In the genomic region with DNA sequence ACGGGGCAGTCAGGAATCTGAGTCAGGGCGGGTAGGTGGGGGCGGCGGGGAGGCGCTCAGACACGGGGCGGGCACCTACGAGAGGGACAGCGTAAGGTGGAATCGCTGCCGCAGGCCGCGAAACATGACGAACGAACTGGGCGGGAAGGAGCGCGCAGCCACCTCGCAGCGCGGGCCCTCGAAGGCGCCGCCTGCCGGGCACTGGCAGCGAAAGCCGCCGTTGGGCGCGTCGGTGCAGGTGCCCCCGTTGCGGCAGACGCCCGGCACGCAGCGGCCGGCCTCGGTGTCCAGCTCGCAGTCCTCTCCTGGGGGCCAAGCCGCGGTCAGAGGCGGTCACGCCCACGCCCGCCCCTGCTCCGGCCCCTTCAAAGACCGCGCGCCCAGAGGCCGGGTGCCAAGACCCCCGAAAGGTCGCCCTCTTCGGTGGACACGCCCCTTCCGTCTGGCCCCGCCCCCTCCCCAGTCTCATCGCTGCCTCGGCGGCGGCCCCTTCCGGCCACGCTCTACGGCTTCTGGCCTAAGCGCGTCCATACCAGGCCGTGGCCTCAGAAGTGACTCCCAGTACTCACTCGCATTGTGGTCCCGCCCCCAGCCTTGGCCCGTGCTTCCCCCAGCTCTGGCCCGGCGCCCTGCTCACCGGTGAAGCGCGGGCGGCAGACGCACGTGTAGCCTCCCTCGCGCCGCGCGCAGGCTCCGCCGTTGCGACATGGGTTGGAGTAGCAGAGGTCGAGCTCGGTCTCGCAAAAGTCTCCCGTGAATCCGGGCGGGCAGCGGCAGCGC, we compare ENCODE assay signal across 1 cellular context.
TF ChIP-seq lines count a peak whose summit lies in the region.

No MANE protein-coding gene starts in this region.

TF ChIP-seq in HepG2, 621 proteins besides CTCF, POLR2A, EP300 and RAD21 (continued from another document and continues in another):
- TF ChIP-seq, protein P1, sequence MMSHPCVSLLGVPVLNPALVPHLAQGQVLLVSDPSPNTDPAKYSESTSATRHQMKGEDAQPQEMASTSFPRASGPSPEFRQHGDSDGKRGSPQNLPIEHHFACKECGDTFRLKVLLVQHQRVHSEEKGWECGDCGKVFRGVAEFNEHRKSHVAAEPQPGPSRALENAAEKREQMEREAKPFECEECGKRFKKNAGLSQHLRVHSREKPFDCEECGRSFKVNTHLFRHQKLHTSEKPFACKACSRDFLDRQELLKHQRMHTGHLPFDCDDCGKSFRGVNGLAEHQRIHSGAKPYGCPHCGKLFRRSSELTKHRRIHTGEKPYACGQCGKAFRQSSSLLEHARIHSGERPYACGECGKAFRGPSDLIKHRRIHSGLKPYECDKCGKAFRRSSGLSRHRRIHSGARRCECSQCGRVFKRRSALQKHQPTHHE (CRISPR knock-in tag; IDR thresholded peaks at IDR 0.05; ENCODE audit: borderline replicate concordance): no peak
- TF ChIP-seq, protein P2, sequence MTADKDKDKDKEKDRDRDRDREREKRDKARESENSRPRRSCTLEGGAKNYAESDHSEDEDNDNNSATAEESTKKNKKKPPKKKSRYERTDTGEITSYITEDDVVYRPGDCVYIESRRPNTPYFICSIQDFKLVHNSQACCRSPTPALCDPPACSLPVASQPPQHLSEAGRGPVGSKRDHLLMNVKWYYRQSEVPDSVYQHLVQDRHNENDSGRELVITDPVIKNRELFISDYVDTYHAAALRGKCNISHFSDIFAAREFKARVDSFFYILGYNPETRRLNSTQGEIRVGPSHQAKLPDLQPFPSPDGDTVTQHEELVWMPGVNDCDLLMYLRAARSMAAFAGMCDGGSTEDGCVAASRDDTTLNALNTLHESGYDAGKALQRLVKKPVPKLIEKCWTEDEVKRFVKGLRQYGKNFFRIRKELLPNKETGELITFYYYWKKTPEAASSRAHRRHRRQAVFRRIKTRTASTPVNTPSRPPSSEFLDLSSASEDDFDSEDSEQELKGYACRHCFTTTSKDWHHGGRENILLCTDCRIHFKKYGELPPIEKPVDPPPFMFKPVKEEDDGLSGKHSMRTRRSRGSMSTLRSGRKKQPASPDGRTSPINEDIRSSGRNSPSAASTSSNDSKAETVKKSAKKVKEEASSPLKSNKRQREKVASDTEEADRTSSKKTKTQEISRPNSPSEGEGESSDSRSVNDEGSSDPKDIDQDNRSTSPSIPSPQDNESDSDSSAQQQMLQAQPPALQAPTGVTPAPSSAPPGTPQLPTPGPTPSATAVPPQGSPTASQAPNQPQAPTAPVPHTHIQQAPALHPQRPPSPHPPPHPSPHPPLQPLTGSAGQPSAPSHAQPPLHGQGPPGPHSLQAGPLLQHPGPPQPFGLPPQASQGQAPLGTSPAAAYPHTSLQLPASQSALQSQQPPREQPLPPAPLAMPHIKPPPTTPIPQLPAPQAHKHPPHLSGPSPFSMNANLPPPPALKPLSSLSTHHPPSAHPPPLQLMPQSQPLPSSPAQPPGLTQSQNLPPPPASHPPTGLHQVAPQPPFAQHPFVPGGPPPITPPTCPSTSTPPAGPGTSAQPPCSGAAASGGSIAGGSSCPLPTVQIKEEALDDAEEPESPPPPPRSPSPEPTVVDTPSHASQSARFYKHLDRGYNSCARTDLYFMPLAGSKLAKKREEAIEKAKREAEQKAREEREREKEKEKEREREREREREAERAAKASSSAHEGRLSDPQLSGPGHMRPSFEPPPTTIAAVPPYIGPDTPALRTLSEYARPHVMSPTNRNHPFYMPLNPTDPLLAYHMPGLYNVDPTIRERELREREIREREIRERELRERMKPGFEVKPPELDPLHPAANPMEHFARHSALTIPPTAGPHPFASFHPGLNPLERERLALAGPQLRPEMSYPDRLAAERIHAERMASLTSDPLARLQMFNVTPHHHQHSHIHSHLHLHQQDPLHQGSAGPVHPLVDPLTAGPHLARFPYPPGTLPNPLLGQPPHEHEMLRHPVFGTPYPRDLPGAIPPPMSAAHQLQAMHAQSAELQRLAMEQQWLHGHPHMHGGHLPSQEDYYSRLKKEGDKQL (CRISPR knock-in tag; IDR thresholded peaks at IDR 0.05; ENCODE audit: low read depth): no peak
- no peak for TF ChIP-seq JDP2 (CRISPR knock-in tag; IDR thresholded peaks at IDR 0.05; ENCODE audit: borderline replicate concordance)
- no peak for TF ChIP-seq TBP (CRISPR knock-in tag; IDR thresholded peaks at IDR 0.05)
- no peak for TF ChIP-seq ZNF589 (CRISPR knock-in tag; conservative IDR thresholded peaks at IDR 0.05)
- TF ChIP-seq, protein P3, sequence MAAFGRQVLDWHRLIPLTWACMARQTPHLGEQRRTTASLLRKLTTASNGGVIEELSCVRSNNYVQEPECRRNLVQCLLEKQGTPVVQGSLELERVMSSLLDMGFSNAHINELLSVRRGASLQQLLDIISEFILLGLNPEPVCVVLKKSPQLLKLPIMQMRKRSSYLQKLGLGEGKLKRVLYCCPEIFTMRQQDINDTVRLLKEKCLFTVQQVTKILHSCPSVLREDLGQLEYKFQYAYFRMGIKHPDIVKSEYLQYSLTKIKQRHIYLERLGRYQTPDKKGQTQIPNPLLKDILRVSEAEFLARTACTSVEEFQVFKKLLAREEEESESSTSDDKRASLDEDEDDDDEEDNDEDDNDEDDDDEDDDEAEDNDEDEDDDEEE (CRISPR knock-in tag; IDR thresholded peaks at IDR 0.05): no peak
- TF ChIP-seq, protein P4, sequence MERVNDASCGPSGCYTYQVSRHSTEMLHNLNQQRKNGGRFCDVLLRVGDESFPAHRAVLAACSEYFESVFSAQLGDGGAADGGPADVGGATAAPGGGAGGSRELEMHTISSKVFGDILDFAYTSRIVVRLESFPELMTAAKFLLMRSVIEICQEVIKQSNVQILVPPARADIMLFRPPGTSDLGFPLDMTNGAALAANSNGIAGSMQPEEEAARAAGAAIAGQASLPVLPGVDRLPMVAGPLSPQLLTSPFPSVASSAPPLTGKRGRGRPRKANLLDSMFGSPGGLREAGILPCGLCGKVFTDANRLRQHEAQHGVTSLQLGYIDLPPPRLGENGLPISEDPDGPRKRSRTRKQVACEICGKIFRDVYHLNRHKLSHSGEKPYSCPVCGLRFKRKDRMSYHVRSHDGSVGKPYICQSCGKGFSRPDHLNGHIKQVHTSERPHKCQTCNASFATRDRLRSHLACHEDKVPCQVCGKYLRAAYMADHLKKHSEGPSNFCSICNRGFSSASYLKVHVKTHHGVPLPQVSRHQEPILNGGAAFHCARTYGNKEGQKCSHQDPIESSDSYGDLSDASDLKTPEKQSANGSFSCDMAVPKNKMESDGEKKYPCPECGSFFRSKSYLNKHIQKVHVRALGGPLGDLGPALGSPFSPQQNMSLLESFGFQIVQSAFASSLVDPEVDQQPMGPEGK (CRISPR knock-in tag; IDR thresholded peaks at IDR 0.05): peak; percentile 47
- TF ChIP-seq PCBP2 (optimal IDR thresholded peaks at IDR 0.05; ENCODE audit: low read depth, low read length, poor library complexity, severe bottlenecking): no peak
- no peak for TF ChIP-seq MTA3 (CRISPR knock-in tag; IDR thresholded peaks at IDR 0.05)
- no peak for TF ChIP-seq ZNF510 (CRISPR knock-in tag; IDR thresholded peaks at IDR 0.05; ENCODE audit: low read depth)
- TF ChIP-seq IRF2 (CRISPR knock-in tag; IDR thresholded peaks at IDR 0.05): no peak
- no peak for TF ChIP-seq JARID2 (CRISPR knock-in tag; IDR thresholded peaks at IDR 0.05; ENCODE audit: insufficient replicate concordance)
- no peak for TF ChIP-seq NFE2 (CRISPR knock-in tag; IDR thresholded peaks at IDR 0.05)
- TF ChIP-seq ZSCAN21 (CRISPR knock-in tag; IDR thresholded peaks at IDR 0.05; ENCODE audit: borderline replicate concordance): no peak; the same call in 1 of the 2 replicates
- TF ChIP-seq, protein P5, sequence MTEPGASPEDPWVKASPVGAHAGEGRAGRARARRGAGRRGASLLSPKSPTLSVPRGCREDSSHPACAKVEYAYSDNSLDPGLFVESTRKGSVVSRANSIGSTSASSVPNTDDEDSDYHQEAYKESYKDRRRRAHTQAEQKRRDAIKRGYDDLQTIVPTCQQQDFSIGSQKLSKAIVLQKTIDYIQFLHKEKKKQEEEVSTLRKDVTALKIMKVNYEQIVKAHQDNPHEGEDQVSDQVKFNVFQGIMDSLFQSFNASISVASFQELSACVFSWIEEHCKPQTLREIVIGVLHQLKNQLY (CRISPR knock-in tag; IDR thresholded peaks at IDR 0.05): no peak
- TF ChIP-seq ZNF563 (CRISPR knock-in tag; IDR thresholded peaks at IDR 0.05): 0 out of 2 replicates have a peak, but pooled peaks have one; percentile 40
- TF ChIP-seq IRX3 (CRISPR knock-in tag; IDR thresholded peaks at IDR 0.05; ENCODE audit: borderline replicate concordance, low read depth): no peak
- 0 out of 2 replicates have a peak, but pooled peaks have one; percentile 27 for TF ChIP-seq MIER3 (CRISPR knock-in tag; IDR thresholded peaks at IDR 0.05; ENCODE audit: borderline replicate concordance)
- TF ChIP-seq, protein P6, sequence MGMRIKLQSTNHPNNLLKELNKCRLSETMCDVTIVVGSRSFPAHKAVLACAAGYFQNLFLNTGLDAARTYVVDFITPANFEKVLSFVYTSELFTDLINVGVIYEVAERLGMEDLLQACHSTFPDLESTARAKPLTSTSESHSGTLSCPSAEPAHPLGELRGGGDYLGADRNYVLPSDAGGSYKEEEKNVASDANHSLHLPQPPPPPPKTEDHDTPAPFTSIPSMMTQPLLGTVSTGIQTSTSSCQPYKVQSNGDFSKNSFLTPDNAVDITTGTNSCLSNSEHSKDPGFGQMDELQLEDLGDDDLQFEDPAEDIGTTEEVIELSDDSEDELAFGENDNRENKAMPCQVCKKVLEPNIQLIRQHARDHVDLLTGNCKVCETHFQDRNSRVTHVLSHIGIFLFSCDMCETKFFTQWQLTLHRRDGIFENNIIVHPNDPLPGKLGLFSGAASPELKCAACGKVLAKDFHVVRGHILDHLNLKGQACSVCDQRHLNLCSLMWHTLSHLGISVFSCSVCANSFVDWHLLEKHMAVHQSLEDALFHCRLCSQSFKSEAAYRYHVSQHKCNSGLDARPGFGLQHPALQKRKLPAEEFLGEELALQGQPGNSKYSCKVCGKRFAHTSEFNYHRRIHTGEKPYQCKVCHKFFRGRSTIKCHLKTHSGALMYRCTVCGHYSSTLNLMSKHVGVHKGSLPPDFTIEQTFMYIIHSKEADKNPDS (CRISPR knock-in tag; IDR thresholded peaks at IDR 0.05): no peak
- TF ChIP-seq CEBPB (IDR thresholded peaks at IDR 0.05; ENCODE audit: borderline replicate concordance, low read depth, low read length): no peak
- TF ChIP-seq, protein P7, sequence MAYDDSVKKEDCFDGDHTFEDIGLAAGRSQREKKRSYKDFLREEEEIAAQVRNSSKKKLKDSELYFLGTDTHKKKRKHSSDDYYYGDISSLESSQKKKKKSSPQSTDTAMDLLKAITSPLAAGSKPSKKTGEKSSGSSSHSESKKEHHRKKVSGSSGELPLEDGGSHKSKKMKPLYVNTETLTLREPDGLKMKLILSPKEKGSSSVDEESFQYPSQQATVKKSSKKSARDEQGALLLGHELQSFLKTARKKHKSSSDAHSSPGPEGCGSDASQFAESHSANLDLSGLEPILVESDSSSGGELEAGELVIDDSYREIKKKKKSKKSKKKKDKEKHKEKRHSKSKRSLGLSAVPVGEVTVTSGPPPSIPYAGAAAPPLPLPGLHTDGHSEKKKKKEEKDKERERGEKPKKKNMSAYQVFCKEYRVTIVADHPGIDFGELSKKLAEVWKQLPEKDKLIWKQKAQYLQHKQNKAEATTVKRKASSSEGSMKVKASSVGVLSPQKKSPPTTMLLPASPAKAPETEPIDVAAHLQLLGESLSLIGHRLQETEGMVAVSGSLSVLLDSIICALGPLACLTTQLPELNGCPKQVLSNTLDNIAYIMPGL (CRISPR knock-in tag; IDR thresholded peaks at IDR 0.05; ENCODE audit: borderline replicate concordance in 1 of 2, low read depth in 1 of 2): peak; percentile 32 to 78; a peak in 2 of 4 replicates
- TF ChIP-seq ZFY (CRISPR knock-in tag; IDR thresholded peaks at IDR 0.05): peak; percentile 58; the same call in 1 of the 2 replicates
- no peak for TF ChIP-seq KDM5A (IDR thresholded peaks at IDR 0.05; ENCODE audit: borderline replicate concordance, low read length)
- no peak for TF ChIP-seq ZNF781 (CRISPR knock-in tag; IDR thresholded peaks at IDR 0.05; ENCODE audit: borderline replicate concordance, not compliant biosample characterization)
- TF ChIP-seq, protein P8, sequence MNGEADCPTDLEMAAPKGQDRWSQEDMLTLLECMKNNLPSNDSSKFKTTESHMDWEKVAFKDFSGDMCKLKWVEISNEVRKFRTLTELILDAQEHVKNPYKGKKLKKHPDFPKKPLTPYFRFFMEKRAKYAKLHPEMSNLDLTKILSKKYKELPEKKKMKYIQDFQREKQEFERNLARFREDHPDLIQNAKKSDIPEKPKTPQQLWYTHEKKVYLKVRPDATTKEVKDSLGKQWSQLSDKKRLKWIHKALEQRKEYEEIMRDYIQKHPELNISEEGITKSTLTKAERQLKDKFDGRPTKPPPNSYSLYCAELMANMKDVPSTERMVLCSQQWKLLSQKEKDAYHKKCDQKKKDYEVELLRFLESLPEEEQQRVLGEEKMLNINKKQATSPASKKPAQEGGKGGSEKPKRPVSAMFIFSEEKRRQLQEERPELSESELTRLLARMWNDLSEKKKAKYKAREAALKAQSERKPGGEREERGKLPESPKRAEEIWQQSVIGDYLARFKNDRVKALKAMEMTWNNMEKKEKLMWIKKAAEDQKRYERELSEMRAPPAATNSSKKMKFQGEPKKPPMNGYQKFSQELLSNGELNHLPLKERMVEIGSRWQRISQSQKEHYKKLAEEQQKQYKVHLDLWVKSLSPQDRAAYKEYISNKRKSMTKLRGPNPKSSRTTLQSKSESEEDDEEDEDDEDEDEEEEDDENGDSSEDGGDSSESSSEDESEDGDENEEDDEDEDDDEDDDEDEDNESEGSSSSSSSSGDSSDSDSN (CRISPR knock-in tag; IDR thresholded peaks at IDR 0.05): peak; percentile 41; the same call in 1 of the 2 replicates
- TF ChIP-seq, protein P9, sequence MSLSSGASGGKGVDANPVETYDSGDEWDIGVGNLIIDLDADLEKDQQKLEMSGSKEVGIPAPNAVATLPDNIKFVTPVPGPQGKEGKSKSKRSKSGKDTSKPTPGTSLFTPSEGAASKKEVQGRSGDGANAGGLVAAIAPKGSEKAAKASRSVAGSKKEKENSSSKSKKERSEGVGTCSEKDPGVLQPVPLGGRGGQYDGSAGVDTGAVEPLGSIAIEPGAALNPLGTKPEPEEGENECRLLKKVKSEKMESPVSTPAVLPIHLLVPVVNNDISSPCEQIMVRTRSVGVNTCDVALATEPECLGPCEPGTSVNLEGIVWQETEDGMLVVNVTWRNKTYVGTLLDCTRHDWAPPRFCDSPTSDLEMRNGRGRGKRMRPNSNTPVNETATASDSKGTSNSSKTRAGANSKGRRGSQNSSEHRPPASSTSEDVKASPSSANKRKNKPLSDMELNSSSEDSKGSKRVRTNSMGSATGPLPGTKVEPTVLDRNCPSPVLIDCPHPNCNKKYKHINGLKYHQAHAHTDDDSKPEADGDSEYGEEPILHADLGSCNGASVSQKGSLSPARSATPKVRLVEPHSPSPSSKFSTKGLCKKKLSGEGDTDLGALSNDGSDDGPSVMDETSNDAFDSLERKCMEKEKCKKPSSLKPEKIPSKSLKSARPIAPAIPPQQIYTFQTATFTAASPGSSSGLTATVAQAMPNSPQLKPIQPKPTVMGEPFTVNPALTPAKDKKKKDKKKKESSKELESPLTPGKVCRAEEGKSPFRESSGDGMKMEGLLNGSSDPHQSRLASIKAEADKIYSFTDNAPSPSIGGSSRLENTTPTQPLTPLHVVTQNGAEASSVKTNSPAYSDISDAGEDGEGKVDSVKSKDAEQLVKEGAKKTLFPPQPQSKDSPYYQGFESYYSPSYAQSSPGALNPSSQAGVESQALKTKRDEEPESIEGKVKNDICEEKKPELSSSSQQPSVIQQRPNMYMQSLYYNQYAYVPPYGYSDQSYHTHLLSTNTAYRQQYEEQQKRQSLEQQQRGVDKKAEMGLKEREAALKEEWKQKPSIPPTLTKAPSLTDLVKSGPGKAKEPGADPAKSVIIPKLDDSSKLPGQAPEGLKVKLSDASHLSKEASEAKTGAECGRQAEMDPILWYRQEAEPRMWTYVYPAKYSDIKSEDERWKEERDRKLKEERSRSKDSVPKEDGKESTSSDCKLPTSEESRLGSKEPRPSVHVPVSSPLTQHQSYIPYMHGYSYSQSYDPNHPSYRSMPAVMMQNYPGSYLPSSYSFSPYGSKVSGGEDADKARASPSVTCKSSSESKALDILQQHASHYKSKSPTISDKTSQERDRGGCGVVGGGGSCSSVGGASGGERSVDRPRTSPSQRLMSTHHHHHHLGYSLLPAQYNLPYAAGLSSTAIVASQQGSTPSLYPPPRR (CRISPR knock-in tag; IDR thresholded peaks at IDR 0.05; ENCODE audit: borderline replicate concordance): no peak
- no peak for TF ChIP-seq MED8 (CRISPR knock-in tag; IDR thresholded peaks at IDR 0.05; ENCODE audit: insufficient replicate concordance)
